ENCODE assay signal across 10 cellular contexts in genomic region chr3:38458796-38459498, GRCh38. TPM values are rescaled to one million over a fixed set of nuclear protein-coding genes. Genes with fewer than 3 reads are reported as not detected.
DNase-seq lines count a peak whose midpoint lies in the region; ATAC-seq and TF ChIP-seq lines count a peak whose summit lies in the region.
"Had no signal": no experiment of that assay in that cellular context is flagged by ENCODE, and none has a peak within 500 bp of the region (broad histone marks: within the 10 kb centered on the region; RNA-seq: fewer than 3 reads in every experiment).

No MANE protein-coding gene starts in this region.

- H3K9ac ChIP-seq in subcutaneous abdominal adipose tissue (ENCODE audit: low read length in 5 of 5), result peak overlapping the region in 2 of 5 donors; percentile 4 to 39

- H3K27ac ChIP-seq in subcutaneous abdominal adipose tissue (ENCODE audit: low read depth, low read length), result peak overlapping the region; percentile 23

- peaks cover 40% of the 10 kb centered on the region for H3K4me1 Mint-ChIP-seq in endothelial cell (ENCODE audit: unreplicated experiment)
- peaks cover 11% of the 10 kb centered on the region for H3K4me1 Mint-ChIP-seq in activated T-helper 17 cell treated with anti-CD3 and anti-CD28 coated beads, Interleukin-2, amount 50 U/mL, for 72 hours

- peaks cover 15% of the 10 kb centered on the region for H3K27me3 Mint-ChIP-seq in endothelial cell (ENCODE audit: unreplicated experiment)
- no peaks in the 10 kb centered on the region for H3K27me3 Mint-ChIP-seq in activated T-helper 17 cell treated with anti-CD3 and anti-CD28 coated beads, Interleukin-2, amount 50 U/mL, for 72 hours
- H3K27me3 Mint-ChIP-seq: activated naive CD8-positive, alpha-beta T cell had no signal

- H3K4me3 Mint-ChIP-seq in endothelial cell (ENCODE audit: unreplicated experiment), result no peak overlapping the region
- no peak overlapping the region for H3K4me3 Mint-ChIP-seq in activated T-helper 17 cell treated with anti-CD3 and anti-CD28 coated beads, Interleukin-2, amount 50 U/mL, for 72 hours
- H3K4me3 Mint-ChIP-seq: activated naive CD8-positive, alpha-beta T cell; T-cell had no signal

- no peaks in the 10 kb centered on the region for H3K9me3 Mint-ChIP-seq in endothelial cell (ENCODE audit: unreplicated experiment)
- H3K9me3 Mint-ChIP-seq in activated T-helper 17 cell treated with anti-CD3 and anti-CD28 coated beads, Interleukin-2, amount 50 U/mL, for 72 hours, result no peaks in the 10 kb centered on the region
- H3K9me3 Mint-ChIP-seq: T-cell had no signal

- H3K27me3 ChIP-seq in subcutaneous abdominal adipose tissue (ENCODE audit: control insufficient read depth in 5 of 5, insufficient read depth in 4 of 5, low read length in 5 of 5), result no peaks in the 10 kb centered on the region

- H3K36me3 Mint-ChIP-seq in endothelial cell (ENCODE audit: low read depth, unreplicated experiment), result no peaks in the 10 kb centered on the region
- peaks cover 4% of the 10 kb centered on the region for H3K36me3 Mint-ChIP-seq in activated T-helper 17 cell treated with anti-CD3 and anti-CD28 coated beads, Interleukin-2, amount 50 U/mL, for 72 hours (ENCODE audit: low read depth)
- H3K36me3 Mint-ChIP-seq: activated naive CD8-positive, alpha-beta T cell; T-cell had no signal

- no peaks in the 10 kb centered on the region for H3K36me3 ChIP-seq in subcutaneous abdominal adipose tissue (ENCODE audit: control insufficient read depth in 5 of 5, insufficient read depth in 5 of 5, low read length in 5 of 5)

- H3K4me3 ChIP-seq in astrocyte of the spinal cord (ENCODE audit: low read depth, low read length) (no peak overlapping the region), subcutaneous abdominal adipose tissue (ENCODE audit: low read depth in 1 of 5, low read length in 5 of 5) (peak overlapping the region in 1 of 5 donors; percentile 27)

- TF ChIP-seq CTCF in astrocyte of the spinal cord (IDR thresholded peaks at IDR 0.05; ENCODE audit: low read depth, low read length), result no peak
- no peak for TF ChIP-seq CTCF in endothelial cell (IDR thresholded peaks at IDR 0.05; ENCODE audit: unreplicated experiment)

- no peak for ATAC-seq in activated T-helper 17 cell treated with anti-CD3 and anti-CD28 coated beads, Interleukin-2, amount 50 U/mL, for 72 hours (replicated peaks)
- no peak for ATAC-seq in HG02981 (IDR thresholded peaks at IDR 0.05; ENCODE audit: unreplicated experiment)
- ATAC-seq: T-cell had no signal

- H3K4me1 ChIP-seq in subcutaneous abdominal adipose tissue (ENCODE audit: control insufficient read depth in 5 of 5, insufficient read depth in 5 of 5, low read length in 5 of 5), result peaks cover 12 to 57% (median 55%) of the 10 kb centered on the region in 5 donors

- DNase-seq in HT-29 (ENCODE audit: low spot score), result peak; percentile 41
- DNase-seq in astrocyte of the spinal cord (ENCODE audit: low read depth, low spot score), result peak; percentile 28
- DNase-seq in iPS-NIHi11 (ENCODE audit: low spot score), result peak; percentile 76
- no peak for DNase-seq in endothelial cell (ENCODE audit: low spot score)
- no peak for DNase-seq in retina
- DNase-seq: T-cell had no signal

- in situ Hi-C loops in astrocyte of the spinal cord (cut with HindIII; ENCODE audit: low sequenced_read_pairs), result no loop called here

- H3K27ac Mint-ChIP-seq in endothelial cell (ENCODE audit: unreplicated experiment), result no peak overlapping the region
- no peak overlapping the region for H3K27ac Mint-ChIP-seq in activated T-helper 17 cell treated with anti-CD3 and anti-CD28 coated beads, Interleukin-2, amount 50 U/mL, for 72 hours
- H3K27ac Mint-ChIP-seq: activated naive CD8-positive, alpha-beta T cell; T-cell had no signal

- H3K9me3 ChIP-seq in subcutaneous abdominal adipose tissue (ENCODE audit: control insufficient read depth in 5 of 5, low read length in 5 of 5), result no peaks in the 10 kb centered on the region

RNA-seq across cellular contexts. Expression of gene ACVR2B, which starts 5.3 kb away (rescaled TPM):
- total RNA-seq in HT-29 (2014; rRNA removed; shearing (Covaris generic)), result 3.0 and 5.2 TPM in 2 replicates
- 56.7 TPM for total RNA-seq in endothelial cell (ENCODE audit: unreplicated experiment)
- total RNA-seq in activated T-helper 17 cell treated with anti-CD3 and anti-CD28 coated beads, Interleukin-2, amount 50 U/mL, for 72 hours, result 10 to 100 TPM in 1 of 2 donors, 1 to 10 TPM in 1; 7.7 to 12.8 TPM

RNA-seq across cellular contexts. Expression of gene EXOG, which starts 37.2 kb away (rescaled TPM):
- total RNA-seq in HT-29 (2014; rRNA removed; shearing (Covaris generic)), result 1.6 and 5.1 TPM in 2 replicates
- 18.3 TPM for total RNA-seq in endothelial cell (ENCODE audit: unreplicated experiment)
- 10 to 100 TPM; 15.9 to 23.8 TPM for total RNA-seq in activated T-helper 17 cell treated with anti-CD3 and anti-CD28 coated beads, Interleukin-2, amount 50 U/mL, for 72 hours

Comparison
In these comparisons a context has a peak if more than half of its experiments do, and no peak if none do; other contexts are left out.
1. DNase-seq: peak in HT-29 (single experiment), astrocyte of the spinal cord (single experiment) and iPS-NIHi11 (single experiment); none in endothelial cell (single experiment) and retina (single experiment).